8 cellular contexts compared by ENCODE assay signal in the genomic region with DNA sequence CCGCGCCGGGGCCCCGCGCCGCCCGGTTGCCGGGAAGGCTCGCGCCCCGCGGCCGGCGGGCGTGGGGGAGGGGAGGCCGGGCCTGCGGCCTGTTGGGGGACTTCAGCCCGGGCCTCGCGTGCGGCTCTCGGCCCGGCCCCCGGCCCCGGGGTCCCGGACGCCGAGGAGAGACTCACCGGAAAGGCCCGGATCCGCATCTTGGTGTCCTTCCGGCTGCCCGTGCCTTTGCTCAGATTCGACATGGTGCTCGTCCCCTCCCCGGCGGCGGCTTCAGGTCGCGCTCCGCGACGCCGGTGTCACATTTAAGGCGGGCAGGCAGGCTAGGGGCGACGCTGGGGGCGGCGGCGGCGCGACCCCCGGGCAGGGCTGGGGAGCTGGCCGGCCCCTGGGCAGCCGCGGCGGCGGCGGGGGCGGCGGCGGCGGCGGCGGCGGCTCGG. TPM values are rescaled to one million over a fixed set of nuclear protein-coding genes. Genes with fewer than 3 reads are reported as not detected.
DNase-seq lines count a peak whose midpoint lies in the region; ATAC-seq and TF ChIP-seq lines count a peak whose summit lies in the region.

No MANE protein-coding gene starts in this region.

- DNase-seq in AG08396 (ENCODE audit: low spot score) (peak; percentile 45), RKO (ENCODE audit: low spot score) (peak; percentile 50), head of caudate nucleus (peak in 40 of 42 donors; percentile 21 to 71 (median 48)), posterior vena cava (ENCODE audit: low spot score) (peak; percentile 88), H4 (ENCODE audit: low spot score) (no peak)
- peak; percentile 39 to 59 (median 44) for DNase-seq in activated naive CD4-positive, alpha-beta T cell (lab: John Stamatoyannopoulos, UW)

- intact Hi-C loops in head of caudate nucleus (cut with DNase I), result loop anchor here (10.0 kb wide), 1 partner anchor 50 kb away; no protein-coding TSS in a partner anchor
- intact Hi-C loops in posterior vena cava (cut with DNase I), result no loop called here

- peak; percentile 11 for ATAC-seq in HG03060 (IDR thresholded peaks at IDR 0.05; ENCODE audit: low read depth, unreplicated experiment)

- TF ChIP-seq POLR2A in GM18526 (IDR thresholded peaks at IDR 0.05; ENCODE audit: extremely low read depth, insufficient read length), result peak; percentile 26

RNA-seq across cellular contexts. Expression of a gene that starts 0.4 kb away (rescaled TPM):
- 10 to 100 TPM; 67.1 to 84.1 TPM for total RNA-seq in posterior vena cava
- 76.7 and 84.4 TPM in 2 replicates for total RNA-seq in H4 (2014; rRNA removed; shearing (Covaris generic))
